Comparison of ENCODE assay signal across 13 cellular contexts in genomic region chr5:133113331-133114061, GRCh38.
DNase-seq lines count a peak whose midpoint lies in the region; ATAC-seq and TF ChIP-seq lines count a peak whose summit lies in the region.
"Had no signal": no experiment of that assay in that cellular context is flagged by ENCODE, and none has a peak within 500 bp of the region (broad histone marks: within the 10 kb centered on the region; RNA-seq: fewer than 3 reads in every experiment).

No MANE protein-coding gene starts in this region.

- H2AFZ ChIP-seq in mammary epithelial cell (ENCODE audit: low read depth, low read length) (peak overlapping the region; percentile 76), mesenchymal stem cell (ENCODE audit: low read depth, low read length) (no peak overlapping the region)

- H3K4me1 ChIP-seq in mammary epithelial cell (ENCODE audit: insufficient read depth, low read length): peaks cover 20% of the 10 kb centered on the region
- H3K4me1 ChIP-seq in skeletal muscle satellite cell (ENCODE audit: control insufficient read depth, insufficient read depth, low read length): peaks cover 6% of the 10 kb centered on the region
- H3K4me1 ChIP-seq in mesenchymal stem cell (ENCODE audit: control insufficient read depth, insufficient read depth, low read depth, low read length): peaks cover 2% of the 10 kb centered on the region

- no peak overlapping the region for H4K8ac ChIP-seq in mesenchymal stem cell (ENCODE audit: low read length)

- 8% methylated on average over 11 of the region's 13 CpGs for WGBS in mammary epithelial cell (ENCODE audit: low coverage, missing lambda C conversion rate)
- WGBS in mesenchymal stem cell: 85% methylated on average over 13 of the region's 13 CpGs

- TF ChIP-seq CTCF in mammary epithelial cell (conservative IDR thresholded peaks at IDR 0.05 in 1 of 2, IDR thresholded peaks at IDR 0.05 in 1 of 2; ENCODE audit: extremely low read depth in 1 of 2, insufficient read depth in 1 of 2, low read depth in 1 of 2, low read length in 2 of 2): no peak

- no peak overlapping the region for H4K91ac ChIP-seq in mesenchymal stem cell (ENCODE audit: low read length)

- H3K27ac ChIP-seq in mammary epithelial cell (ENCODE audit: insufficient read depth, low read depth, low read length): peak overlapping the region; percentile 19
- H3K27ac ChIP-seq in mesenchymal stem cell (ENCODE audit: low read length, poor library complexity, severe bottlenecking): no peak overlapping the region

- DNase-seq in EH (ENCODE audit: low read depth) (peak; percentile 53), NAMALWA (ENCODE audit: low spot score) (peak; percentile 39), mammary epithelial cell (peak; percentile 85), 8988T (no peak), mesenchymal stem cell (no peak)
- DNase-seq: central memory CD4-positive, alpha-beta T cell; DND-41; KBM-7; NCI-H748 treated with DMSO at 0.1 percent for 48 hours had no signal

- no peak overlapping the region for H3K4me3 ChIP-seq in mammary epithelial cell (replicated peaks in 1 of 3; ENCODE audit: insufficient read depth in 1 of 3, low read depth in 2 of 3, low read length in 3 of 3)
- H3K4me3 ChIP-seq in skeletal muscle satellite cell (ENCODE audit: low read length): no peak overlapping the region
- no peak overlapping the region for H3K4me3 ChIP-seq in mesenchymal stem cell (ENCODE audit: insufficient read depth in 1 of 2, low read depth in 1 of 2, low read length in 2 of 2)

- no peak overlapping the region for H3K9ac ChIP-seq in mammary epithelial cell (ENCODE audit: insufficient read depth, low read length)
- no peak overlapping the region for H3K9ac ChIP-seq in skeletal muscle satellite cell (ENCODE audit: low read depth, low read length)
- H3K9ac ChIP-seq in mesenchymal stem cell (ENCODE audit: low read length): no peak overlapping the region

- H2BK15ac ChIP-seq in mesenchymal stem cell (ENCODE audit: low read depth, poor library complexity, severe bottlenecking): no peak overlapping the region

- intact Hi-C loops in mammary epithelial cell (cut with micrococcal nuclease): loop anchor here (5.0 kb wide), 1 partner anchor 499 kb away; the partner anchor contains the start of gene FSTL4

- H3K18ac ChIP-seq in mesenchymal stem cell (ENCODE audit: low read depth in 1 of 2, low read length in 2 of 2): no peak overlapping the region

- no peak overlapping the region for H3K23ac ChIP-seq in mesenchymal stem cell (ENCODE audit: low read length in 2 of 2)

- ATAC-seq in GM21528 (IDR thresholded peaks at IDR 0.05; ENCODE audit: low FRiP score, unreplicated experiment) (no peak), HG03139 (IDR thresholded peaks at IDR 0.05; ENCODE audit: unreplicated experiment) (no peak)
- ATAC-seq: naive thymus-derived CD4-positive, alpha-beta T cell had no signal

- H3K9me3 ChIP-seq in mammary epithelial cell (replicated peaks; ENCODE audit: insufficient read depth, low read length) (no peaks in the 10 kb centered on the region), skeletal muscle satellite cell (replicated peaks; ENCODE audit: low read length) (no peaks in the 10 kb centered on the region), mesenchymal stem cell (ENCODE audit: control insufficient read depth, low read length) (no peaks in the 10 kb centered on the region)

- H3K4me2 ChIP-seq in mammary epithelial cell (ENCODE audit: insufficient read depth, low read depth, low read length) (peak overlapping the region; percentile 46), skeletal muscle satellite cell (ENCODE audit: low read length) (peak overlapping the region; percentile 4), mesenchymal stem cell (ENCODE audit: low read length, poor library complexity, severe bottlenecking) (no peak overlapping the region)

- dilution Hi-C loops in mammary epithelial cell (cut with HindIII; ENCODE audit: low sequenced_read_pairs): no loop called here

- CTCF ChIA-PET in mammary epithelial cell (lab: Charles Lee; ENCODE audit: low non-redundant PET): interaction anchor here (1.0 kb wide), 1 partner anchor 127 kb away, joined by 4 read pairs; no protein-coding TSS in a partner anchor

- no peak overlapping the region for H2BK12ac ChIP-seq in mesenchymal stem cell (ENCODE audit: low read length in 2 of 2)

- no peak overlapping the region for H3K14ac ChIP-seq in mesenchymal stem cell (ENCODE audit: low read length in 2 of 2)

- no peak overlapping the region for H2AK5ac ChIP-seq in mesenchymal stem cell (ENCODE audit: low read length, severe bottlenecking)

- no peaks in the 10 kb centered on the region for H3K79me1 ChIP-seq in mesenchymal stem cell (replicated peaks; ENCODE audit: low read length, poor library complexity, severe bottlenecking)

- no peak overlapping the region for H3K4ac ChIP-seq in mesenchymal stem cell (ENCODE audit: low read depth in 1 of 2, low read length in 2 of 2)

- H2BK5ac ChIP-seq in mesenchymal stem cell (ENCODE audit: low read depth, low read length, poor library complexity, severe bottlenecking): no peak overlapping the region

- H3K36me3 ChIP-seq in mammary epithelial cell (ENCODE audit: insufficient read depth, low read length): no peaks in the 10 kb centered on the region
- H3K36me3 ChIP-seq in skeletal muscle satellite cell (ENCODE audit: insufficient read depth, low read length): no peaks in the 10 kb centered on the region
- H3K36me3 ChIP-seq in mesenchymal stem cell (ENCODE audit: control insufficient read depth in 1 of 2, insufficient read depth in 2 of 2, low read depth in 1 of 2, low read length in 2 of 2): no peaks in the 10 kb centered on the region

- no peak overlapping the region for H2BK120ac ChIP-seq in mesenchymal stem cell (ENCODE audit: low read depth, low read length)

- no TSS peak for BruUV-seq in mammary epithelial cell (replicated peaks; lab: Mats Ljungman, UMichigan)

- H3K27me3 ChIP-seq in mammary epithelial cell (ENCODE audit: insufficient read depth, low read length) (no peaks in the 10 kb centered on the region), skeletal muscle satellite cell (ENCODE audit: control insufficient read depth, insufficient read depth, low read length) (peaks cover 14% of the 10 kb centered on the region), mesenchymal stem cell (ENCODE audit: control insufficient read depth in 1 of 2, insufficient read depth in 1 of 2, low read length in 2 of 2) (peaks cover 0 to 27% of the 10 kb centered on the region in 2 experiments)

- no peaks in the 10 kb centered on the region for H4K20me1 ChIP-seq in mammary epithelial cell (ENCODE audit: insufficient read depth, low read length)

- in situ Hi-C loops in mammary epithelial cell (cut with MboI; ENCODE audit: low sequenced_read_pairs in 2 of 2): loop anchor here (5.0 to 25.0 kb wide), 4 partner anchors 174 to 749 kb away; no protein-coding TSS in a partner anchor

- H3K79me2 ChIP-seq in mammary epithelial cell (ENCODE audit: insufficient read depth, low read length): no peaks in the 10 kb centered on the region

Comparison
In these comparisons a context has a peak if more than half of its experiments do, and no peak if none do; other contexts are left out.
1. DNase-seq: peak in EH (single experiment), NAMALWA (single experiment) and mammary epithelial cell (single experiment); none in 8988T (single experiment) and mesenchymal stem cell (single experiment).